27 cellular contexts compared by ENCODE assay signal in the genomic region with DNA sequence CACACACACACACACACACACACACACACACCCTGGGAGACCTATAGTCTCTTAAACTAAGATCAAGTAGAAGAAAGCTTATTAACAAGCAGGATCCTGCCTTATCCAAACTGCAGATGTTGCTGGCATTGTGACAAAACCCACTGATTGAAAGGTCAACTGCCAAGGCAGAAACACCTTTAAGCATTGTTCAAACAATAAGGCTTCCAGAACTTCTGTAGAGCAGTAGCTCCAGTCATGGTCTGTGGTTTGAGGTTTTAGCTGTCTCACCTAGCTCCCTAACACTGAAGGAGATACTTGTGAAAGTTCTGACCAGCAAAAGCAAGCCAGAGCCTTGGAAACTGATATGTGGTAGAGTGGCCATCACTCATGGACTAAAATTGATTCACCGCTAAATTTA. TPM values are rescaled to one million over a fixed set of nuclear protein-coding genes. Genes with fewer than 3 reads are reported as not detected.
DNase-seq lines count a peak whose midpoint lies in the region; ATAC-seq and TF ChIP-seq lines count a peak whose summit lies in the region.
"Had no signal": no experiment of that assay in that cellular context is flagged by ENCODE, and none has a peak within 500 bp of the region (broad histone marks: within the 10 kb centered on the region; RNA-seq: fewer than 3 reads in every experiment).

No MANE protein-coding gene starts in this region.

- no peaks in the 10 kb centered on the region for H3K9me2 ChIP-seq in PC-3 (replicated peaks; ENCODE audit: low read length)

- POLR2A ChIA-PET in PC-3 (lab: Charles Lee; ENCODE audit: unreplicated experiment) = no interaction called here

- CTCF ChIA-PET in PC-3 (lab: Charles Lee) = no interaction called here

- peaks cover 34% of the 10 kb centered on the region for H3K27me3 ChIP-seq in PC-3 (ENCODE audit: low read length)
- H3K27me3 ChIP-seq in foreskin keratinocyte = no peaks in the 10 kb centered on the region
- H3K27me3 ChIP-seq in stomach = peaks cover 0 to 3% (median 1%) of the 10 kb centered on the region in 3 donors
- no peaks in the 10 kb centered on the region for H3K27me3 ChIP-seq in sigmoid colon

- WGBS in stomach, 5 donors = 78 to 100% (median 93%) methylated on average over 1 of the region's 1 CpG
- WGBS in sigmoid colon, 2 donors = 93 to 97% methylated on average over 1 of the region's 1 CpG

- no peak overlapping the region for H3K4me3 ChIP-seq in PC-3 (ENCODE audit: low read length)
- H3K4me3 ChIP-seq in stomach = no peak overlapping the region
- no peak overlapping the region for H3K4me3 ChIP-seq in sigmoid colon
- H3K4me3 ChIP-seq: A549, dorsolateral prefrontal cortex, GM23338 had no signal

- H3K9me3 ChIP-seq in PC-3 (ENCODE audit: low read length) (no peaks in the 10 kb centered on the region), stomach (no peaks in the 10 kb centered on the region), sigmoid colon (no peaks in the 10 kb centered on the region)
- H3K9me3 ChIP-seq: A549 had no signal

- H3K4me1 ChIP-seq in PC-3 (ENCODE audit: insufficient read depth, low read length) = no peaks in the 10 kb centered on the region
- no peaks in the 10 kb centered on the region for H3K4me1 ChIP-seq in foreskin keratinocyte
- H3K4me1 ChIP-seq in stomach = no peaks in the 10 kb centered on the region
- H3K4me1 ChIP-seq in sigmoid colon = no peaks in the 10 kb centered on the region
- H3K4me1 ChIP-seq: A549, parathyroid adenoma had no signal

- no peak overlapping the region for H3K4me2 ChIP-seq in PC-3 (ENCODE audit: low read length)
- H3K4me2 ChIP-seq: A549, GM23338 had no signal

- H4K20me1 ChIP-seq in PC-3 (ENCODE audit: low read length) = no peaks in the 10 kb centered on the region

- H3K27ac ChIP-seq in PC-3 (ENCODE audit: low read length) (no peak overlapping the region), foreskin keratinocyte (no peak overlapping the region), stomach (no peak overlapping the region), sigmoid colon (no peak overlapping the region)
- H3K27ac ChIP-seq: A549, dorsolateral prefrontal cortex, parathyroid adenoma had no signal

- no TSS peak for BruUV-seq in PC-3 (replicated peaks; lab: Mats Ljungman, UMichigan)

- DNase-seq in NCI-H748 (lab: John Stamatoyannopoulos, UW; ENCODE audit: unreplicated experiment) (peak; percentile 2), NCI-H748 treated with DMSO at 0.1 percent for 48 hours (lab: John Stamatoyannopoulos, UW) (no peak), PC-3 (peak; percentile 43), foreskin keratinocyte (peak; percentile 36 to 39), stomach (peak; percentile 53), sigmoid colon (no peak), H4 (ENCODE audit: low spot score) (no peak), NCI-H1694 (lab: John Stamatoyannopoulos, UW) (no peak)
- DNase-seq: activated CD8-positive, alpha-beta T cell treated with anti-CD3 and anti-CD28 coated beads, Interleukin-2, amount 10 ng/mL, durations not matched to agents 7 days and 5 days; CD4-positive, alpha-beta memory T cell; dorsolateral prefrontal cortex; MV-4-11; NCI-H187; NCI-H226; NCI-H69; right cardiac atrium; stimulated activated CD4-positive, alpha-beta T cell treated with anti-CD3 and anti-CD28 coated beads, Interleukin-2, amount 100 ng/mL, for 48 hours; T-helper 2 cell; trophoblast cell had no signal

- TF ChIP-seq CTCF in PC-3 (conservative IDR thresholded peaks at IDR 0.05; ENCODE audit: low read depth, low read length) = no peak
- TF ChIP-seq CTCF in foreskin keratinocyte (conservative IDR thresholded peaks at IDR 0.05) = no peak
- TF ChIP-seq CTCF in stomach (IDR thresholded peaks at IDR 0.05) = no peak
- TF ChIP-seq CTCF in sigmoid colon (IDR thresholded peaks at IDR 0.05) = no peak

- TF ChIP-seq POLR2A in stomach (IDR thresholded peaks at IDR 0.05) (no peak), sigmoid colon (IDR thresholded peaks at IDR 0.05) (no peak)

- no peak for TF ChIP-seq EP300 in stomach (IDR thresholded peaks at IDR 0.05)
- no peak for TF ChIP-seq EP300 in sigmoid colon (IDR thresholded peaks at IDR 0.05)

- ATAC-seq in PC-3 = no peak
- no peak for ATAC-seq in foreskin keratinocyte
- ATAC-seq: A549; activated CD8-positive, alpha-beta T cell treated with anti-CD3 and anti-CD28 coated beads, Interleukin-2, amount 10 ng/mL, durations not matched to agents 7 days and 5 days; GM23338; right cardiac atrium; SK-N-SH treated with all-trans-retinoic acid at 6 μM for 48 hours had no signal

- H3K36me3 ChIP-seq in PC-3 (ENCODE audit: low read depth, low read length) = no peaks in the 10 kb centered on the region
- H3K36me3 ChIP-seq in stomach = no peaks in the 10 kb centered on the region
- H3K36me3 ChIP-seq in sigmoid colon = no peaks in the 10 kb centered on the region

- no peak overlapping the region for H2AFZ ChIP-seq in PC-3 (ENCODE audit: low read length)
- H2AFZ ChIP-seq: GM23338, parathyroid adenoma had no signal

- no peak overlapping the region for H3K9ac ChIP-seq in PC-3 (ENCODE audit: low read length)
- H3K9ac ChIP-seq: parathyroid adenoma had no signal

- no peaks in the 10 kb centered on the region for H3F3A ChIP-seq in PC-3 (ENCODE audit: low read length, unreplicated experiment)

- H3K79me2 ChIP-seq in PC-3 (ENCODE audit: low read length) = no peaks in the 10 kb centered on the region
- H3K79me2 ChIP-seq: parathyroid adenoma had no signal

- intact Hi-C loops in PC-3 (cut with micrococcal nuclease) = no loop called here
- intact Hi-C loops in stomach (cut with DNase I; ENCODE audit: low total_unique reads) = no loop called here
- intact Hi-C loops in sigmoid colon (cut with DNase I) = no loop called here

RNA-seq across cellular contexts. Expression of gene PTCHD1, which starts 59.8 kb away (rescaled TPM):
- total RNA-seq in PC-3 (2014; rRNA removed) = not detected in 2 replicates
- total RNA-seq in foreskin keratinocyte = not detected in 2 replicates
- not detected in 2 replicates for polyA plus RNA-seq in foreskin keratinocyte
- total RNA-seq in stomach = 1 to 10 TPM in 4 of 5 donors, under 1 TPM in 1; 0.29 to 6.2 (median 2.3) TPM
- under 1 TPM in 2 of 3 donors, not detected in 1; 0.15 to 0.78 TPM for polyA plus RNA-seq in stomach
- 10 to 100 TPM; 19.6 to 31.6 (median 25.4) TPM for total RNA-seq in sigmoid colon
- under 1 TPM in 2 of 3 donors, not detected in 1; under 0.01 to 0.28 TPM for polyA plus RNA-seq in sigmoid colon
- 0.52 and 3.0 TPM in 2 replicates for total RNA-seq in H4 (2014; rRNA removed; shearing (Covaris generic))
- total RNA-seq: activated CD8-positive, alpha-beta T cell treated with anti-CD3 and anti-CD28 coated beads, Interleukin-2, amount 10 ng/mL, durations not matched to agents 7 days and 5 days; activated T-helper 2 cell treated with anti-CD3 and anti-CD28 coated beads, Interferon-gamma antibody, Interleukin-2, Interleukin-4, amounts not matched to agents 10 μg/mL and 5 μg/mL and 100 μg/mL, durations not matched to agents 14 hours and 24 hours and 36 hours; CD4-positive, alpha-beta memory T cell; G401; lung microvascular endothelial cell; OCI-LY7 had no signal
- polyA plus RNA-seq: A549; CD4-positive, alpha-beta memory T cell had no signal

Comparison
In these comparisons a context has a peak if more than half of its experiments do, and no peak if none do; other contexts are left out.
1. DNase-seq: peak in NCI-H748 (single experiment), PC-3 (single experiment), foreskin keratinocyte (2 of 2) and stomach (single experiment); none in NCI-H748 treated with DMSO at 0.1 percent for 48 hours (single experiment), sigmoid colon (single experiment), H4 (single experiment) and NCI-H1694 (single experiment).